Comparison of ENCODE assay signal across 1 cellular context in the genomic region with DNA sequence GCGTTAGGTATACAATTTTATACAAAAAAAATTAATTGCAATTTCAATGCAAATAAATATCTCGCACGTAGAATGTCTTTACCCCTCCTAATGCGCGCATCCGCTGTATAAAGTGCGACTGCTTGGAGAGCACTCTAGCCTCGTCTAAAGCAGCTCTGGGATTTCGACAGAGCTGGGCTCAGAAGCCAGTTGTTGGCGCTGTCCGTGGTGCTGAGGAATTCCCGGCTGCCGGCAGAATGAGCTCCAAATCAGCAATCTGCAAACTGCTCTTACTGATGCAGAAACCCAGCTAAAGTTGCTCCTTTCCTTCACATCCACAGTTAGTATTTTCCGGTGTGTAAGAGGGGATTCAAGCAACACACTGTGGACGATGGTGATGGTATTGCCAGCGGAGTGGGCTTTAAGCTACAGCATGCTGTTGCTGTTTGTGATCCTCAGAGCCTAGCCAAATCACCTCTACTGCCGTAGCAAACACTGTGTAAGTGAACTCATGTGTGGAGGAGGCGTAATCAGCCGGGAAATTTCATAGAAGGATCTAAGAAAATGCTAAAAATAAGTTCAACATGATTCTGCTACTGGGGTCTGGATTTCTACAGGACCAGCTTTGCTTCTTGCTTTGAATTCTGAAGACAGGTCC.
TF ChIP-seq lines count a peak whose summit lies in the region.

A gene (plus strand): TSS at position 137 of the 637 bp plus-strand sequence. CDS start 3,140 bp downstream, outside the sequence.

TF ChIP-seq in HepG2, 621 proteins besides CTCF, POLR2A, EP300 and RAD21 (continued from another document and continues in another):
- TF ChIP-seq ZBTB38 (CRISPR knock-in tag; IDR thresholded peaks at IDR 0.05): no peak; the same call in 1 of the 2 replicates
- TF ChIP-seq, protein P1, sequence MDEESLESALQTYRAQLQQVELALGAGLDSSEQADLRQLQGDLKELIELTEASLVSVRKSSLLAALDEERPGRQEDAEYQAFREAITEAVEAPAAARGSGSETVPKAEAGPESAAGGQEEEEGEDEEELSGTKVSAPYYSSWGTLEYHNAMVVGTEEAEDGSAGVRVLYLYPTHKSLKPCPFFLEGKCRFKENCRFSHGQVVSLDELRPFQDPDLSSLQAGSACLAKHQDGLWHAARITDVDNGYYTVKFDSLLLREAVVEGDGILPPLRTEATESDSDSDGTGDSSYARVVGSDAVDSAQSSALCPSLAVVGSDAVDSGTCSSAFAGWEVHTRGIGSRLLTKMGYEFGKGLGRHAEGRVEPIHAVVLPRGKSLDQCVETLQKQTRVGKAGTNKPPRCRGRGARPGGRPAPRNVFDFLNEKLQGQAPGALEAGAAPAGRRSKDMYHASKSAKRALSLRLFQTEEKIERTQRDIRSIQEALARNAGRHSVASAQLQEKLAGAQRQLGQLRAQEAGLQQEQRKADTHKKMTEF (CRISPR knock-in tag; IDR thresholded peaks at IDR 0.05): peak; percentile 49; the same call in 1 of the 2 replicates
- TF ChIP-seq, protein P2, sequence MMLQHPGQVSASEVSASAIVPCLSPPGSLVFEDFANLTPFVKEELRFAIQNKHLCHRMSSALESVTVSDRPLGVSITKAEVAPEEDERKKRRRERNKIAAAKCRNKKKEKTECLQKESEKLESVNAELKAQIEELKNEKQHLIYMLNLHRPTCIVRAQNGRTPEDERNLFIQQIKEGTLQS (CRISPR knock-in tag; IDR thresholded peaks at IDR 0.05): peak; percentile 69; the same call in 1 of the 2 replicates
- no peak for TF ChIP-seq CC2D1A (CRISPR knock-in tag; IDR thresholded peaks at IDR 0.05)
- TF ChIP-seq, protein P3, sequence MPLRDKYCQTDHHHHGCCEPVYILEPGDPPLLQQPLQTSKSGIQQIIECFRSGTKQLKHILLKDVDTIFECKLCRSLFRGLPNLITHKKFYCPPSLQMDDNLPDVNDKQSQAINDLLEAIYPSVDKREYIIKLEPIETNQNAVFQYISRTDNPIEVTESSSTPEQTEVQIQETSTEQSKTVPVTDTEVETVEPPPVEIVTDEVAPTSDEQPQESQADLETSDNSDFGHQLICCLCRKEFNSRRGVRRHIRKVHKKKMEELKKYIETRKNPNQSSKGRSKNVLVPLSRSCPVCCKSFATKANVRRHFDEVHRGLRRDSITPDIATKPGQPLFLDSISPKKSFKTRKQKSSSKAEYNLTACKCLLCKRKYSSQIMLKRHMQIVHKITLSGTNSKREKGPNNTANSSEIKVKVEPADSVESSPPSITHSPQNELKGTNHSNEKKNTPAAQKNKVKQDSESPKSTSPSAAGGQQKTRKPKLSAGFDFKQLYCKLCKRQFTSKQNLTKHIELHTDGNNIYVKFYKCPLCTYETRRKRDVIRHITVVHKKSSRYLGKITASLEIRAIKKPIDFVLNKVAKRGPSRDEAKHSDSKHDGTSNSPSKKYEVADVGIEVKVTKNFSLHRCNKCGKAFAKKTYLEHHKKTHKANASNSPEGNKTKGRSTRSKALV (CRISPR knock-in tag; IDR thresholded peaks at IDR 0.05): peak; percentile 94
- no peak for TF ChIP-seq NR3C1 (CRISPR knock-in tag; IDR thresholded peaks at IDR 0.05)
- TF ChIP-seq, protein P4, sequence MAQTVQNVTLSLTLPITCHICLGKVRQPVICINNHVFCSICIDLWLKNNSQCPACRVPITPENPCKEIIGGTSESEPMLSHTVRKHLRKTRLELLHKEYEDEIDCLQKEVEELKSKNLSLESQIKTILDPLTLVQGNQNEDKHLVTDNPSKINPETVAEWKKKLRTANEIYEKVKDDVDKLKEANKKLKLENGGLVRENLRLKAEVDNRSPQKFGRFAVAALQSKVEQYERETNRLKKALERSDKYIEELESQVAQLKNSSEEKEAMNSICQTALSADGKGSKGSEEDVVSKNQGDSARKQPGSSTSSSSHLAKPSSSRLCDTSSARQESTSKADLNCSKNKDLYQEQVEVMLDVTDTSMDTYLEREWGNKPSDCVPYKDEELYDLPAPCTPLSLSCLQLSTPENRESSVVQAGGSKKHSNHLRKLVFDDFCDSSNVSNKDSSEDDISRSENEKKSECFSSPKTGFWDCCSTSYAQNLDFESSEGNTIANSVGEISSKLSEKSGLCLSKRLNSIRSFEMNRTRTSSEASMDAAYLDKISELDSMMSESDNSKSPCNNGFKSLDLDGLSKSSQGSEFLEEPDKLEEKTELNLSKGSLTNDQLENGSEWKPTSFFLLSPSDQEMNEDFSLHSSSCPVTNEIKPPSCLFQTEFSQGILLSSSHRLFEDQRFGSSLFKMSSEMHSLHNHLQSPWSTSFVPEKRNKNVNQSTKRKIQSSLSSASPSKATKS (CRISPR knock-in tag; IDR thresholded peaks at IDR 0.05): no peak
- TF ChIP-seq ZNF33B (CRISPR knock-in tag; IDR thresholded peaks at IDR 0.05): peak; percentile 67; the same call in 1 of the 2 replicates
- TF ChIP-seq, protein P5, sequence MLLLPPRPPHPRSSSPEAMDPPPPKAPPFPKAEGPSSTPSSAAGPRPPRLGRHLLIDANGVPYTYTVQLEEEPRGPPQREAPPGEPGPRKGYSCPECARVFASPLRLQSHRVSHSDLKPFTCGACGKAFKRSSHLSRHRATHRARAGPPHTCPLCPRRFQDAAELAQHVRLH (CRISPR knock-in tag; IDR thresholded peaks at IDR 0.05; ENCODE audit: borderline replicate concordance, low read depth): peak; percentile 94
- TF ChIP-seq, protein P6, sequence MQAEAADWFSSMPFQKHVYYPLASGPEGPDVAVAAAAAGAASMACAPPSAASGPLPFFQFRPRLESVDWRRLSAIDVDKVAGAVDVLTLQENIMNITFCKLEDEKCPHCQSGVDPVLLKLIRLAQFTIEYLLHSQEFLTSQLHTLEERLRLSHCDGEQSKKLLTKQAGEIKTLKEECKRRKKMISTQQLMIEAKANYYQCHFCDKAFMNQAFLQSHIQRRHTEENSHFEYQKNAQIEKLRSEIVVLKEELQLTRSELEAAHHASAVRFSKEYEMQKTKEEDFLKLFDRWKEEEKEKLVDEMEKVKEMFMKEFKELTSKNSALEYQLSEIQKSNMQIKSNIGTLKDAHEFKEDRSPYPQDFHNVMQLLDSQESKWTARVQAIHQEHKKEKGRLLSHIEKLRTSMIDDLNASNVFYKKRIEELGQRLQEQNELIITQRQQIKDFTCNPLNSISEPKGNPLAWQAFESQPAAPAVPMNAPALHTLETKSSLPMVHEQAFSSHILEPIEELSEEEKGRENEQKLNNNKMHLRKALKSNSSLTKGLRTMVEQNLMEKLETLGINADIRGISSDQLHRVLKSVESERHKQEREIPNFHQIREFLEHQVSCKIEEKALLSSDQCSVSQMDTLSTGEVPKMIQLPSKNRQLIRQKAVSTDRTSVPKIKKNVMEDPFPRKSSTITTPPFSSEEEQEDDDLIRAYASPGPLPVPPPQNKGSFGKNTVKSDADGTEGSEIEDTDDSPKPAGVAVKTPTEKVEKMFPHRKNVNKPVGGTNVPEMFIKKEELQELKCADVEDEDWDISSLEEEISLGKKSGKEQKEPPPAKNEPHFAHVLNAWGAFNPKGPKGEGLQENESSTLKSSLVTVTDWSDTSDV (CRISPR knock-in tag; IDR thresholded peaks at IDR 0.05): peak; percentile 91; the same call in 1 of the 2 replicates
- TF ChIP-seq ZNF337 (CRISPR knock-in tag; IDR thresholded peaks at IDR 0.05; ENCODE audit: borderline replicate concordance, low read depth): peak; percentile 68; the same call in 1 of the 2 replicates
- no peak for TF ChIP-seq NFYB (CRISPR knock-in tag; IDR thresholded peaks at IDR 0.05)
- TF ChIP-seq, protein P7, sequence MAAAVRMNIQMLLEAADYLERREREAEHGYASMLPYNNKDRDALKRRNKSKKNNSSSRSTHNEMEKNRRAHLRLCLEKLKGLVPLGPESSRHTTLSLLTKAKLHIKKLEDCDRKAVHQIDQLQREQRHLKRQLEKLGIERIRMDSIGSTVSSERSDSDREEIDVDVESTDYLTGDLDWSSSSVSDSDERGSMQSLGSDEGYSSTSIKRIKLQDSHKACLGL (CRISPR knock-in tag; IDR thresholded peaks at IDR 0.05): peak; percentile 77; the same call in 1 of the 2 replicates
- TF ChIP-seq ZNF552 (CRISPR knock-in tag; IDR thresholded peaks at IDR 0.05; ENCODE audit: borderline replicate concordance): 0 out of 2 replicates have a peak, but pooled peaks have one; percentile 60
- TF ChIP-seq, protein P8, sequence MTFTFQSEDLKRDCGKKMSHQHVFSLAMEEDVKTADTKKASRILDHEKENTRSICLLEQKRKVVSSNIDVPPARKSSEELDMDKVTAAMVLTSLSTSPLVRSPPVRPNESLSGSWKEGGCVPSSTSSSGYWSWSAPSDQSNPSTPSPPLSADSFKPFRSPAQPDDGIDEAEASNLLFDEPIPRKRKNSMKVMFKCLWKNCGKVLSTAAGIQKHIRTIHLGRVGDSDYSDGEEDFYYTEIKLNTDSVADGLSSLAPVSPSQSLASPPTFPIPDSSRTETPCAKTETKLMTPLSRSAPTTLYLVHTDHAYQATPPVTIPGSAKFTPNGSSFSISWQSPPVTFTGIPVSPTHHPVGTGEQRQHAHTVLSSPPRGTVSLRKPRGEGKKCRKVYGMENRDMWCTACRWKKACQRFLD (CRISPR knock-in tag; IDR thresholded peaks at IDR 0.05; ENCODE audit: borderline replicate concordance): 0 out of 2 replicates have a peak, but pooled peaks have one; percentile 82
- TF ChIP-seq, protein P9, sequence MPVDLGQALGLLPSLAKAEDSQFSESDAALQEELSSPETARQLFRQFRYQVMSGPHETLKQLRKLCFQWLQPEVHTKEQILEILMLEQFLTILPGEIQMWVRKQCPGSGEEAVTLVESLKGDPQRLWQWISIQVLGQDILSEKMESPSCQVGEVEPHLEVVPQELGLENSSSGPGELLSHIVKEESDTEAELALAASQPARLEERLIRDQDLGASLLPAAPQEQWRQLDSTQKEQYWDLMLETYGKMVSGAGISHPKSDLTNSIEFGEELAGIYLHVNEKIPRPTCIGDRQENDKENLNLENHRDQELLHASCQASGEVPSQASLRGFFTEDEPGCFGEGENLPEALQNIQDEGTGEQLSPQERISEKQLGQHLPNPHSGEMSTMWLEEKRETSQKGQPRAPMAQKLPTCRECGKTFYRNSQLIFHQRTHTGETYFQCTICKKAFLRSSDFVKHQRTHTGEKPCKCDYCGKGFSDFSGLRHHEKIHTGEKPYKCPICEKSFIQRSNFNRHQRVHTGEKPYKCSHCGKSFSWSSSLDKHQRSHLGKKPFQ (CRISPR knock-in tag; IDR thresholded peaks at IDR 0.05; ENCODE audit: insufficient replicate concordance): peak; percentile 82
- TF ChIP-seq BCL6 (CRISPR knock-in tag; IDR thresholded peaks at IDR 0.05): peak; percentile 58; the same call in 1 of the 2 replicates
- TF ChIP-seq, protein P10, sequence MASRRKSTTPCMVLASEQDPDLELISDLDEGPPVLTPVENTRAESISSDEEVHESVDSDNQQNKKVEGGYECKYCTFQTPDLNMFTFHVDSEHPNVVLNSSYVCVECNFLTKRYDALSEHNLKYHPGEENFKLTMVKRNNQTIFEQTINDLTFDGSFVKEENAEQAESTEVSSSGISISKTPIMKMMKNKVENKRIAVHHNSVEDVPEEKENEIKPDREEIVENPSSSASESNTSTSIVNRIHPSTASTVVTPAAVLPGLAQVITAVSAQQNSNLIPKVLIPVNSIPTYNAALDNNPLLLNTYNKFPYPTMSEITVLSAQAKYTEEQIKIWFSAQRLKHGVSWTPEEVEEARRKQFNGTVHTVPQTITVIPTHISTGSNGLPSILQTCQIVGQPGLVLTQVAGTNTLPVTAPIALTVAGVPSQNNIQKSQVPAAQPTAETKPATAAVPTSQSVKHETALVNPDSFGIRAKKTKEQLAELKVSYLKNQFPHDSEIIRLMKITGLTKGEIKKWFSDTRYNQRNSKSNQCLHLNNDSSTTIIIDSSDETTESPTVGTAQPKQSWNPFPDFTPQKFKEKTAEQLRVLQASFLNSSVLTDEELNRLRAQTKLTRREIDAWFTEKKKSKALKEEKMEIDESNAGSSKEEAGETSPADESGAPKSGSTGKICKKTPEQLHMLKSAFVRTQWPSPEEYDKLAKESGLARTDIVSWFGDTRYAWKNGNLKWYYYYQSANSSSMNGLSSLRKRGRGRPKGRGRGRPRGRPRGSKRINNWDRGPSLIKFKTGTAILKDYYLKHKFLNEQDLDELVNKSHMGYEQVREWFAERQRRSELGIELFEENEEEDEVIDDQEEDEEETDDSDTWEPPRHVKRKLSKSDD (CRISPR knock-in tag; IDR thresholded peaks at IDR 0.05; ENCODE audit: low read depth): no peak
- no peak for TF ChIP-seq ARNT (IDR thresholded peaks at IDR 0.05)
- TF ChIP-seq ZNF460 (CRISPR knock-in tag; IDR thresholded peaks at IDR 0.05; ENCODE audit: borderline replicate concordance): no peak
- TF ChIP-seq ZNF207 (IDR thresholded peaks at IDR 0.05; ENCODE audit: borderline replicate concordance): no peak
- peak; percentile 94 for TF ChIP-seq ETV6 (CRISPR knock-in tag; conservative IDR thresholded peaks at IDR 0.05)
- no peak for TF ChIP-seq CCAR2 (optimal IDR thresholded peaks at IDR 0.05; ENCODE audit: low read depth, low read length)
